ENCODE assay signal across 1 cellular context in genomic region chr6:15520616-15521203, GRCh38.
TF ChIP-seq lines count a peak whose summit lies in the region.

No MANE protein-coding gene starts in this region.

TF ChIP-seq in H1, 55 proteins besides CTCF, POLR2A, EP300 and RAD21:
- TF ChIP-seq SP1 (IDR thresholded peaks at IDR 0.05; ENCODE audit: low read depth, low read length): no peak
- no peak for TF ChIP-seq BCL11A (IDR thresholded peaks at IDR 0.05; ENCODE audit: low read depth in 2 of 2, low read length in 2 of 2)
- TF ChIP-seq PHF8 (conservative IDR thresholded peaks at IDR 0.05; ENCODE audit: low read depth, low read length): no peak
- no peak for TF ChIP-seq TCF12 (IDR thresholded peaks at IDR 0.05; ENCODE audit: low read depth, low read length)
- TF ChIP-seq MAFK (IDR thresholded peaks at IDR 0.05; ENCODE audit: low read depth, low read length): no peak
- no peak for TF ChIP-seq RXRA (IDR thresholded peaks at IDR 0.05; ENCODE audit: insufficient read depth, low read depth, low read length)
- no peak for TF ChIP-seq SIRT6 (IDR thresholded peaks at IDR 0.05; ENCODE audit: low read length)
- TF ChIP-seq POLR2AphosphoS5 (IDR thresholded peaks at IDR 0.05; ENCODE audit: low read depth, low read length): 0 out of 2 replicates have a peak, but pooled peaks have one; percentile 24
